17 cellular contexts compared by ENCODE assay signal in genomic region chr2:143728498-143728897, GRCh38.
"Had no signal": no experiment of that assay in that cellular context is flagged by ENCODE, and none has a peak within 500 bp of the region (broad histone marks: within the 10 kb centered on the region; RNA-seq: fewer than 3 reads in every experiment).

No MANE protein-coding gene starts in this region.

- H3K4me1 ChIP-seq: body of pancreas, psoas muscle, right lobe of liver, upper lobe of right lung had no signal

- H3K4me3 ChIP-seq: body of pancreas, psoas muscle, right lobe of liver, upper lobe of right lung had no signal

- H3K36me3 ChIP-seq: right lobe of liver, upper lobe of right lung had no signal

- ATAC-seq: body of pancreas, left colon, psoas muscle, right lobe of liver, upper lobe of right lung had no signal

- H3K27ac Mint-ChIP-seq: activated naive CD4-positive, alpha-beta T cell treated with anti-CD3 and anti-CD28 coated beads, Interleukin-2, amount 50 U/mL, for 24 hours; activated T-helper 2 cell treated with anti-CD3 and anti-CD28 coated beads, Interferon-gamma antibody, Interleukin-2, Interleukin-4, amounts not matched to agents 10 μg/mL and 5 μg/mL and 100 μg/mL, durations not matched to agents 14 hours and 24 hours and 36 hours; dendritic cell treated with granulocyte-macrophage colony-stimulating factor and Interleukin-4, amounts not matched to agents 40 ng/mL and 50 ng/mL, for 4 days had no signal

- H3K9me3 ChIP-seq: body of pancreas, psoas muscle, right lobe of liver, upper lobe of right lung had no signal

- DNase-seq: activated CD4-positive, alpha-beta T cell treated with anti-CD3 and anti-CD28 coated beads, Interleukin-2, amount 50 U/mL, for 1 hour; activated CD4-positive, CD25-positive, alpha-beta regulatory T cell; activated CD8-positive, alpha-beta memory T cell treated with anti-CD3 and anti-CD28 coated beads, Interleukin-2, amount 50 U/mL, for 4 hours; amniotic stem cell; body of pancreas; cerebellar nuclear complex; left colon; nephron progenitor cell; psoas muscle; right lobe of liver; stimulated activated CD4-positive, alpha-beta T cell treated with anti-CD3 and anti-CD28 coated beads, Interleukin-1b, Interleukin-23, amount 100 ng/mL, for 48 hours; T-helper 2 cell; upper lobe of right lung had no signal

- H3K27ac ChIP-seq: body of pancreas, psoas muscle, right lobe of liver, upper lobe of right lung had no signal

- H3K27me3 ChIP-seq: body of pancreas, right lobe of liver, upper lobe of right lung had no signal

- H3K27me3 Mint-ChIP-seq: activated naive CD4-positive, alpha-beta T cell treated with anti-CD3 and anti-CD28 coated beads, Interleukin-2, amount 50 U/mL, for 24 hours; dendritic cell treated with granulocyte-macrophage colony-stimulating factor and Interleukin-4, amounts not matched to agents 40 ng/mL and 50 ng/mL, for 4 days; stimulated activated naive CD8-positive, alpha-beta T cell treated with anti-CD3 and anti-CD28 coated beads, Interleukin-15, Interleukin-2, amounts not matched to agents 100 ng/mL and 50 ng/mL, for 24 hours had no signal

- H3K4me3 Mint-ChIP-seq: activated naive CD4-positive, alpha-beta T cell treated with anti-CD3 and anti-CD28 coated beads, Interleukin-2, amount 50 U/mL, for 24 hours; dendritic cell treated with granulocyte-macrophage colony-stimulating factor and Interleukin-4, amounts not matched to agents 40 ng/mL and 50 ng/mL, for 4 days; nephron progenitor cell; stimulated activated naive CD8-positive, alpha-beta T cell treated with anti-CD3 and anti-CD28 coated beads, Interleukin-15, Interleukin-2, amounts not matched to agents 100 ng/mL and 50 ng/mL, for 24 hours had no signal

- H3K9me3 Mint-ChIP-seq: activated naive CD4-positive, alpha-beta T cell treated with anti-CD3 and anti-CD28 coated beads, Interleukin-2, amount 50 U/mL, for 24 hours; activated T-helper 2 cell treated with anti-CD3 and anti-CD28 coated beads, Interferon-gamma antibody, Interleukin-2, Interleukin-4, amounts not matched to agents 10 μg/mL and 5 μg/mL and 100 μg/mL, durations not matched to agents 14 hours and 24 hours and 36 hours; dendritic cell treated with granulocyte-macrophage colony-stimulating factor and Interleukin-4, amounts not matched to agents 40 ng/mL and 50 ng/mL, for 4 days; nephron progenitor cell; stimulated activated naive CD8-positive, alpha-beta T cell treated with anti-CD3 and anti-CD28 coated beads, Interleukin-15, Interleukin-2, amounts not matched to agents 100 ng/mL and 50 ng/mL, for 24 hours had no signal
